In genomic region chr20:21303872-21304586, GRCh38 we compare ENCODE assay signal across 8 cellular contexts. TPM values are rescaled to one million over a fixed set of nuclear protein-coding genes. Genes with fewer than 3 reads are reported as not detected.
DNase-seq lines count a peak whose midpoint lies in the region; ATAC-seq and TF ChIP-seq lines count a peak whose summit lies in the region.

No MANE protein-coding gene starts in this region.

- H3K27me3 ChIP-seq in dorsolateral prefrontal cortex (no peaks in the 10 kb centered on the region), muscle layer of duodenum (ENCODE audit: low read depth, low read length) (no peaks in the 10 kb centered on the region)

- H3K4me1 Mint-ChIP-seq in CD14-positive monocyte, result peaks cover 33% of the 10 kb centered on the region

- peaks cover 0 to 5% (median 0%) of the 10 kb centered on the region in 7 donors for H3K9me3 Mint-ChIP-seq in CD14-positive monocyte

- peak overlapping the region; percentile 72 to 100 (median 97) for H3K4me3 ChIP-seq in dorsolateral prefrontal cortex
- peak overlapping the region; percentile 84 to 93 for H3K4me3 ChIP-seq in muscle layer of duodenum (ENCODE audit: low read depth in 1 of 2, low read length in 2 of 2)

- DNase-seq in CD14-positive monocyte (ENCODE audit: low spot score), result no peak
- DNase-seq in MV-4-11 (lab: John Stamatoyannopoulos, UW), result peak; percentile 62
- no peak for DNase-seq in dorsolateral prefrontal cortex
- DNase-seq in DMS153 treated with DMSO at 0.1 percent for 48 hours (lab: John Stamatoyannopoulos, UW; ENCODE audit: unreplicated experiment), result no peak
- DNase-seq in cerebellar nuclear complex (lab: John Stamatoyannopoulos, UW), result no peak
- no peak for DNase-seq in activated CD8-positive, alpha-beta memory T cell treated with anti-CD3 and anti-CD28 coated beads, Interleukin-2, amount 50 U/mL, for 4 hours

- peak overlapping the region; percentile 94 to 99 (median 99) for H3K27ac Mint-ChIP-seq in CD14-positive monocyte

- peak; percentile 8 for ATAC-seq in GM21529 (IDR thresholded peaks at IDR 0.05; ENCODE audit: unreplicated experiment)

- peak overlapping the region; percentile 94 to 98 for H3K4me3 Mint-ChIP-seq in CD14-positive monocyte

- peak overlapping the region; percentile 75 to 98 (median 94) for H3K27ac ChIP-seq in dorsolateral prefrontal cortex
- peak overlapping the region; percentile 93 for H3K27ac ChIP-seq in muscle layer of duodenum (ENCODE audit: low read length)

- intact Hi-C loops in CD14-positive monocyte (cut with micrococcal nuclease) (loop anchor here in 1 of 2 donors (10.0 kb wide), 1 partner anchor 589 kb away; the partner anchor contains the start of gene RALGAPA2), dorsolateral prefrontal cortex (cut with DNase I) (loop anchor here (5.0 kb wide), 4 partner anchors 67 to 208 kb away; partner anchors contain the start of genes KIZ (in 2 of the 2) and NKX2-2 (in 1 of the 2))

- no peaks in the 10 kb centered on the region for H3K9me3 ChIP-seq in muscle layer of duodenum (ENCODE audit: control insufficient read depth in 1 of 2, low read length in 2 of 2)

- TF ChIP-seq CTCF in CD14-positive monocyte (IDR thresholded peaks at IDR 0.05), result no peak
- TF ChIP-seq CTCF in dorsolateral prefrontal cortex (IDR thresholded peaks at IDR 0.05 in 54 of 56, conservative IDR thresholded peaks at IDR 0.05 in 2 of 56; ENCODE audit: low read depth in 1 of 56, partially characterized antibody in 56 of 56), result peak in 1 of 56 donors; percentile 3

- peaks cover 0 to 4% of the 10 kb centered on the region in 2 donors for H3K36me3 ChIP-seq in muscle layer of duodenum (ENCODE audit: control insufficient read depth in 1 of 2, insufficient read depth in 2 of 2, low read length in 2 of 2)

- peaks cover 2 to 4% (median 3%) of the 10 kb centered on the region in 3 donors for H3K27me3 Mint-ChIP-seq in CD14-positive monocyte (ENCODE audit: low read depth in 3 of 3)

- peaks cover 15 to 16% of the 10 kb centered on the region in 2 donors for H3K36me3 Mint-ChIP-seq in CD14-positive monocyte

- H3K4me1 ChIP-seq in muscle layer of duodenum (ENCODE audit: control insufficient read depth in 1 of 2, insufficient read depth in 2 of 2, low read length in 2 of 2), result peaks cover 0 to 20% of the 10 kb centered on the region in 2 donors

RNA-seq across cellular contexts. Expression of gene XRN2, which starts 0.9 kb away (rescaled TPM):
- 100 to 1,000 TPM; 101 to 111 TPM for polyA plus RNA-seq in CD14-positive monocyte
- total RNA-seq in dorsolateral prefrontal cortex, result 10 to 100 TPM; 22.9 to 32.8 (median 27.2) TPM
